Comparison of ENCODE assay signal across 31 cellular contexts in genomic region chrX:3664921-3665320, GRCh38.
"Had no signal": no experiment of that assay in that cellular context is flagged by ENCODE, and none has a peak within 500 bp of the region (broad histone marks: within the 10 kb centered on the region; RNA-seq: fewer than 3 reads in every experiment).

No MANE protein-coding gene starts in this region.

- H3K9me3 Mint-ChIP-seq: activated CD4-positive, alpha-beta memory T cell treated with anti-CD3 and anti-CD28 coated beads, Interleukin-2, amount 10 ng/mL, durations not matched to agents 7 days and 5 days; activated CD4-positive, alpha-beta T cell treated with anti-CD3 and anti-CD28 coated beads, Interleukin-2, amount 10 ng/mL, durations not matched to agents 7 days and 5 days; activated naive CD4-positive, alpha-beta T cell treated with anti-CD3 and anti-CD28 coated beads, Interleukin-2, amount 10 ng/mL, durations not matched to agents 7 days and 5 days; activated naive CD4-positive, alpha-beta T cell treated with anti-CD3 and anti-CD28 coated beads, Interleukin-2, amount 50 U/mL, for 72 hours; activated naive CD8-positive, alpha-beta T cell treated with anti-CD3 and anti-CD28 coated beads, Interleukin-2, amount 10 ng/mL, durations not matched to agents 7 days and 5 days; brain; central memory CD8-positive, alpha-beta T cell; dendritic cell treated with granulocyte-macrophage colony-stimulating factor and Interleukin-4, amounts not matched to agents 40 ng/mL and 50 ng/mL, for 4 days; endodermal cell; T-helper 2 cell treated with Interferon-gamma antibody and Interleukin-4, amounts not matched to agents 5 μg/mL and 100 μg/mL, for 36 hours had no signal

- DNase-seq: activated CD4-positive, alpha-beta memory T cell treated with anti-CD3 and anti-CD28 coated beads, Interleukin-2, amount 10 ng/mL, durations not matched to agents 7 days and 5 days; activated CD4-positive, alpha-beta T cell treated with anti-CD3 and anti-CD28 coated beads for 1 hour; activated CD4-positive, alpha-beta T cell treated with anti-CD3 and anti-CD28 coated beads for 4 hours; activated CD4-positive, alpha-beta T cell treated with anti-CD3 and anti-CD28 coated beads, Interleukin-2, amount 10 ng/mL, durations not matched to agents 7 days and 5 days; activated CD4-positive, alpha-beta T cell treated with anti-CD3 and anti-CD28 coated beads, Interleukin-2, amount 50 U/mL, for 4 hours; activated CD8-positive, alpha-beta memory T cell treated with anti-CD3 and anti-CD28 coated beads, Interleukin-2, amount 10 ng/mL, durations not matched to agents 7 days and 5 days; activated CD8-positive, alpha-beta memory T cell treated with anti-CD3 and anti-CD28 coated beads, Interleukin-2, amount 50 U/mL, for 4 hours; activated gamma-delta T cell; activated naive CD4-positive, alpha-beta T cell; activated naive CD4-positive, alpha-beta T cell treated with anti-CD3 and anti-CD28 coated beads, Interleukin-2, amount 10 ng/mL, durations not matched to agents 7 days and 5 days; activated naive CD8-positive, alpha-beta T cell treated with anti-CD3 and anti-CD28 coated beads, Interleukin-2, amount 10 ng/mL, durations not matched to agents 7 days and 5 days; activated T-cell treated with anti-CD3 and anti-CD28 coated beads, Interleukin-2, amount 50 U/mL, for 1 hour; activated T-cell treated with anti-CD3 and anti-CD28 coated beads, Interleukin-2, amount 50 U/mL, for 48 hours; dorsolateral prefrontal cortex; effector memory CD4-positive, alpha-beta T cell; endodermal cell; foreskin fibroblast; head of caudate nucleus; T-helper 1 cell; T-helper 17 cell; T1000 had no signal

- H3K4me3 Mint-ChIP-seq: activated CD4-positive, alpha-beta memory T cell treated with anti-CD3 and anti-CD28 coated beads, Interleukin-2, amount 10 ng/mL, durations not matched to agents 7 days and 5 days; activated CD4-positive, alpha-beta T cell treated with anti-CD3 and anti-CD28 coated beads, Interleukin-2, amount 10 ng/mL, durations not matched to agents 7 days and 5 days; activated CD8-positive, alpha-beta memory T cell treated with anti-CD3 and anti-CD28 coated beads, Interleukin-2, amount 10 ng/mL, durations not matched to agents 7 days and 5 days; activated naive CD4-positive, alpha-beta T cell treated with anti-CD3 and anti-CD28 coated beads, Interleukin-2, amount 10 ng/mL, durations not matched to agents 7 days and 5 days; activated naive CD8-positive, alpha-beta T cell treated with anti-CD3 and anti-CD28 coated beads, Interleukin-2, amount 10 ng/mL, durations not matched to agents 7 days and 5 days; brain; central memory CD8-positive, alpha-beta T cell; dendritic cell treated with granulocyte-macrophage colony-stimulating factor and Interleukin-4, amounts not matched to agents 40 ng/mL and 50 ng/mL, for 4 days; endodermal cell; T-helper 17 cell; T-helper 2 cell treated with Interferon-gamma antibody and Interleukin-4, amounts not matched to agents 5 μg/mL and 100 μg/mL, for 36 hours had no signal

- H3K27ac Mint-ChIP-seq: activated CD4-positive, alpha-beta memory T cell treated with anti-CD3 and anti-CD28 coated beads, Interleukin-2, amount 10 ng/mL, durations not matched to agents 7 days and 5 days; activated CD4-positive, alpha-beta T cell treated with anti-CD3 and anti-CD28 coated beads, Interleukin-2, amount 10 ng/mL, durations not matched to agents 7 days and 5 days; activated CD8-positive, alpha-beta memory T cell treated with anti-CD3 and anti-CD28 coated beads, Interleukin-2, amount 10 ng/mL, durations not matched to agents 7 days and 5 days; activated naive CD4-positive, alpha-beta T cell treated with anti-CD3 and anti-CD28 coated beads, Interleukin-2, amount 10 ng/mL, durations not matched to agents 7 days and 5 days; activated naive CD8-positive, alpha-beta T cell treated with anti-CD3 and anti-CD28 coated beads, Interleukin-2, amount 10 ng/mL, durations not matched to agents 7 days and 5 days; brain; endodermal cell; T-helper 2 cell treated with Interferon-gamma antibody and Interleukin-4, amounts not matched to agents 5 μg/mL and 100 μg/mL, for 36 hours had no signal

- H3K4me3 ChIP-seq: ascending aorta, breast epithelium, cardiac muscle cell, coronary artery, dorsolateral prefrontal cortex had no signal

- ATAC-seq: activated CD8-positive, alpha-beta memory T cell treated with anti-CD3 and anti-CD28 coated beads, Interleukin-2, amount 10 ng/mL, durations not matched to agents 7 days and 5 days; activated naive CD4-positive, alpha-beta T cell treated with anti-CD3 and anti-CD28 coated beads, Interleukin-2, amount 50 U/mL, for 72 hours; esophagus mucosa; T-helper 17 cell had no signal

- H3K27ac ChIP-seq: ascending aorta, breast epithelium, cardiac muscle cell, coronary artery, dorsolateral prefrontal cortex had no signal

- H3K27me3 ChIP-seq: ascending aorta, breast epithelium, cardiac muscle cell had no signal

- H3K4me1 ChIP-seq: ascending aorta, breast epithelium had no signal

- H3K4me1 Mint-ChIP-seq: activated CD8-positive, alpha-beta memory T cell treated with anti-CD3 and anti-CD28 coated beads, Interleukin-2, amount 10 ng/mL, durations not matched to agents 7 days and 5 days; brain had no signal

- H3K36me3 ChIP-seq: breast epithelium, cardiac muscle cell had no signal

- H3K27me3 Mint-ChIP-seq: activated CD4-positive, alpha-beta memory T cell treated with anti-CD3 and anti-CD28 coated beads, Interleukin-2, amount 10 ng/mL, durations not matched to agents 7 days and 5 days; activated CD4-positive, alpha-beta T cell treated with anti-CD3 and anti-CD28 coated beads, Interleukin-2, amount 10 ng/mL, durations not matched to agents 7 days and 5 days; activated CD8-positive, alpha-beta memory T cell treated with anti-CD3 and anti-CD28 coated beads, Interleukin-2, amount 10 ng/mL, durations not matched to agents 7 days and 5 days; activated naive CD4-positive, alpha-beta T cell treated with anti-CD3 and anti-CD28 coated beads, Interleukin-2, amount 10 ng/mL, durations not matched to agents 7 days and 5 days; activated naive CD8-positive, alpha-beta T cell treated with anti-CD3 and anti-CD28 coated beads, Interleukin-2, amount 10 ng/mL, durations not matched to agents 7 days and 5 days; central memory CD8-positive, alpha-beta T cell; dendritic cell treated with granulocyte-macrophage colony-stimulating factor and Interleukin-4, amounts not matched to agents 40 ng/mL and 50 ng/mL, for 4 days; T-helper 17 cell had no signal

- H3K9me3 ChIP-seq: ascending aorta, breast epithelium had no signal

- H3K36me3 Mint-ChIP-seq: activated naive CD4-positive, alpha-beta T cell treated with anti-CD3 and anti-CD28 coated beads, Interleukin-2, amount 50 U/mL, for 72 hours had no signal
